ENCODE assay signal across 27 cellular contexts in the genomic region with DNA sequence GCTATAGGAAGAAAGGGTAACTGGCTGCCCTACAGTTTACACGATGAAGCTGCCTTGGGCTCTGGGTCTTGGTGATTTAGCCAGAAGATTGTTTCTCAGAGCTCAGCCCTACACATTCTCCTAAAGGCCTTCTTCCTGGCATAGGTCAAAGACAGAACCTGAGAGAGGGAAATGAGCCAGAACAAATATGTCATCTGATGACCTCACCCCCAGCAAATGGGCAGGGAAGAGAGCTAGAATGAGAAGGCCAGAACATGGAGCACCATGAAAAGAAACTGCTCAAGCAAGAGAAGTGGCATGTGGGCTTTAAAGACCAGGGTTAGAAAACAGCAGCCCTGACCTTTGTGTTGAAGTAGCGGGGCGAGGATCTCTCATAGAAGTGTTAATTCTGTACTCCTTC. TPM values are rescaled to one million over a fixed set of nuclear protein-coding genes. Genes with fewer than 3 reads are reported as not detected.
A peak's percentile ranks its signal among the peaks of the same experiment; 100 is the strongest.
DNase-seq lines count a peak whose midpoint lies in the region; ATAC-seq, FAIRE-seq and TF ChIP-seq lines count a peak whose summit lies in the region.
"Had no signal": no experiment of that assay in that cellular context is flagged by ENCODE, and none has a peak within 500 bp of the region (broad histone marks: within the 10 kb centered on the region; RNA-seq: fewer than 3 reads in every experiment).

No MANE protein-coding gene starts in this region.

- H3K9me3 ChIP-seq in pancreas: no peaks in the 10 kb centered on the region
- H3K9me3 ChIP-seq: psoas muscle, testis had no signal

- TF ChIP-seq CTCF in pancreas (IDR thresholded peaks at IDR 0.05) (no peak), GM13977 (IDR thresholded peaks at IDR 0.05; ENCODE audit: extremely low read depth, insufficient read depth, missing control alignments) (no peak)

- WGBS in pancreas, 2 donors: 86% methylated on average over 3 of the region's 3 CpGs

- no peaks in the 10 kb centered on the region for H3K36me3 Mint-ChIP-seq in activated T-helper 17 cell treated with anti-CD3 and anti-CD28 coated beads, Interleukin-2, amount 50 U/mL, for 72 hours (ENCODE audit: low read depth)
- H3K36me3 Mint-ChIP-seq: activated naive CD8-positive, alpha-beta T cell treated with anti-CD3 and anti-CD28 coated beads for 36 hours; CD14-positive monocyte; stimulated activated memory B cell treated with anti-CD40 and anti-IgM and Interleukin-4, amounts not matched to agents 10 μg/mL and 1 μg/mL and 100 μg/mL, for 72 hours had no signal

- H3K27me3 Mint-ChIP-seq in activated T-helper 17 cell treated with anti-CD3 and anti-CD28 coated beads, Interleukin-2, amount 50 U/mL, for 72 hours: peaks cover 13% of the 10 kb centered on the region

- H3K9me3 Mint-ChIP-seq in activated T-helper 17 cell treated with anti-CD3 and anti-CD28 coated beads, Interleukin-2, amount 50 U/mL, for 72 hours: no peaks in the 10 kb centered on the region
- H3K9me3 Mint-ChIP-seq: activated naive CD8-positive, alpha-beta T cell treated with anti-CD3 and anti-CD28 coated beads for 36 hours had no signal

- H3K4me1 Mint-ChIP-seq in activated T-helper 17 cell treated with anti-CD3 and anti-CD28 coated beads, Interleukin-2, amount 50 U/mL, for 72 hours: no peaks in the 10 kb centered on the region

- no peak overlapping the region for H3K27ac ChIP-seq in pancreas
- H3K27ac ChIP-seq: foreskin keratinocyte, psoas muscle, testis, WERI-Rb-1 had no signal

- H3K4me3 Mint-ChIP-seq in activated T-helper 17 cell treated with anti-CD3 and anti-CD28 coated beads, Interleukin-2, amount 50 U/mL, for 72 hours: no peak overlapping the region
- H3K4me3 Mint-ChIP-seq: activated naive CD8-positive, alpha-beta T cell treated with anti-CD3 and anti-CD28 coated beads for 36 hours; CD14-positive monocyte; stimulated activated memory B cell treated with anti-CD40 and anti-IgM and Interleukin-4, amounts not matched to agents 10 μg/mL and 1 μg/mL and 100 μg/mL, for 72 hours had no signal

- intact Hi-C loops in pancreas (cut with DNase I): no loop called here

- H3K27ac Mint-ChIP-seq in activated T-helper 17 cell treated with anti-CD3 and anti-CD28 coated beads, Interleukin-2, amount 50 U/mL, for 72 hours: no peak overlapping the region
- H3K27ac Mint-ChIP-seq: activated naive CD8-positive, alpha-beta T cell treated with anti-CD3 and anti-CD28 coated beads for 36 hours; CD14-positive monocyte; stimulated activated memory B cell treated with anti-CD40 and anti-IgM and Interleukin-4, amounts not matched to agents 10 μg/mL and 1 μg/mL and 100 μg/mL, for 72 hours had no signal

- H3K4me3 ChIP-seq in pancreas: no peak overlapping the region
- H3K4me3 ChIP-seq: GM12878, lung, psoas muscle, testis had no signal

- in situ Hi-C loops in GM13977 (cut with MboI; ENCODE audit: low pct_unique_long_range_greater_than_20kb, low sequenced_read_pairs, unreplicated experiment): no loop called here

- FAIRE-seq in pancreas (lab: Jason Lieb, UNC): no peak
- FAIRE-seq: astrocyte, GM12878, small intestine had no signal

- DNase-seq in NCI-H748 (lab: John Stamatoyannopoulos, UW; ENCODE audit: unreplicated experiment): peak; percentile 59
- no peak for DNase-seq in NCI-H748 treated with DMSO at 0.1 percent for 48 hours (lab: John Stamatoyannopoulos, UW)
- DNase-seq in NCI-H146 (lab: John Stamatoyannopoulos, UW): peak; percentile 64
- DNase-seq in pancreas: no peak
- no peak for DNase-seq in GM13977 (ENCODE audit: low spot score)
- DNase-seq in dermis blood vessel endothelial cell: no peak
- DNase-seq: activated CD4-positive, alpha-beta T cell treated with anti-CD3 and anti-CD28 coated beads, Interleukin-2, amount 50 U/mL, for 1 hour; activated naive CD8-positive, alpha-beta T cell treated with anti-CD3 and anti-CD28 coated beads for 36 hours; cerebellar nuclear complex; foreskin keratinocyte; NCI-H1048; NCI-H2171 treated with DMSO at 0.1 percent for 48 hours; psoas muscle; RPMI8226; small intestine; stimulated activated CD4-positive, alpha-beta T cell treated with anti-CD3 and anti-CD28 coated beads, Interleukin-2, amount 100 ng/mL, for 24 hours; testis; WERI-Rb-1 had no signal

- H3K27me3 ChIP-seq in pancreas: no peaks in the 10 kb centered on the region
- H3K27me3 ChIP-seq: testis had no signal

- H3K4me1 ChIP-seq in pancreas: no peaks in the 10 kb centered on the region
- H3K4me1 ChIP-seq: foreskin keratinocyte, psoas muscle, testis had no signal

- peak; percentile 34 for ATAC-seq in activated T-helper 17 cell treated with anti-CD3 and anti-CD28 coated beads, Interleukin-2, amount 50 U/mL, for 72 hours (replicated peaks)
- peak in 3 of 4 donors; percentile 57 to 70 (median 70) for ATAC-seq in pancreas
- ATAC-seq in HG03571 (IDR thresholded peaks at IDR 0.05; ENCODE audit: unreplicated experiment): no peak
- ATAC-seq: foreskin keratinocyte; GM12878; psoas muscle; SK-N-SH treated with all-trans-retinoic acid at 6 μM for 48 hours; stimulated activated memory B cell treated with anti-CD40 and anti-IgM and Interleukin-4, amounts not matched to agents 10 μg/mL and 1 μg/mL and 100 μg/mL, for 72 hours had no signal

- H3K36me3 ChIP-seq in pancreas: no peaks in the 10 kb centered on the region
- H3K36me3 ChIP-seq: WERI-Rb-1 had no signal

RNA-seq across cellular contexts. Expression of gene ILDR2, which starts 5.5 kb away (rescaled TPM):
- 1 to 10 TPM; 5.0 to 5.8 TPM for total RNA-seq in activated T-helper 17 cell treated with anti-CD3 and anti-CD28 coated beads, Interleukin-2, amount 50 U/mL, for 72 hours
- total RNA-seq in pancreas: under 1 TPM; 0.09 to 0.95 (median 0.33) TPM
- polyA plus RNA-seq in pancreas: under 1 TPM; 0.11 to 0.63 TPM
- total RNA-seq in dermis blood vessel endothelial cell: under 0.01 and 1.0 TPM in 2 replicates
- total RNA-seq: foreskin keratinocyte had no signal
- polyA plus RNA-seq: CD14-positive monocyte, foreskin keratinocyte had no signal

RNA-seq across cellular contexts. Expression of gene MAEL, which starts 8.3 kb away (rescaled TPM):
- not detected for total RNA-seq in activated T-helper 17 cell treated with anti-CD3 and anti-CD28 coated beads, Interleukin-2, amount 50 U/mL, for 72 hours
- total RNA-seq in pancreas (under 1 TPM in 1 of 6 donors, not detected in 5; 0.12 TPM), dermis blood vessel endothelial cell (not detected in 2 replicates)
- polyA plus RNA-seq in pancreas: under 1 TPM in 1 of 2 donors, not detected in 1; 0.23 TPM
- total RNA-seq: foreskin keratinocyte; lung; psoas muscle; T-helper 2 cell treated with Interferon-gamma antibody and Interleukin-4, amounts not matched to agents 100 ng/mL and 5 ng/mL, for 36 hours had no signal
- polyA plus RNA-seq: CD14-positive monocyte, foreskin keratinocyte had no signal

Comparison
In these comparisons a context has a peak if more than half of its experiments do, and no peak if none do; other contexts are left out.
1. DNase-seq: peak in NCI-H748 (single experiment) and NCI-H146 (single experiment); none in NCI-H748 treated with DMSO at 0.1 percent for 48 hours (single experiment), pancreas (0 of 6), GM13977 (single experiment) and dermis blood vessel endothelial cell (single experiment).